Comparison of ENCODE assay signal across 8 cellular contexts in the genomic region with DNA sequence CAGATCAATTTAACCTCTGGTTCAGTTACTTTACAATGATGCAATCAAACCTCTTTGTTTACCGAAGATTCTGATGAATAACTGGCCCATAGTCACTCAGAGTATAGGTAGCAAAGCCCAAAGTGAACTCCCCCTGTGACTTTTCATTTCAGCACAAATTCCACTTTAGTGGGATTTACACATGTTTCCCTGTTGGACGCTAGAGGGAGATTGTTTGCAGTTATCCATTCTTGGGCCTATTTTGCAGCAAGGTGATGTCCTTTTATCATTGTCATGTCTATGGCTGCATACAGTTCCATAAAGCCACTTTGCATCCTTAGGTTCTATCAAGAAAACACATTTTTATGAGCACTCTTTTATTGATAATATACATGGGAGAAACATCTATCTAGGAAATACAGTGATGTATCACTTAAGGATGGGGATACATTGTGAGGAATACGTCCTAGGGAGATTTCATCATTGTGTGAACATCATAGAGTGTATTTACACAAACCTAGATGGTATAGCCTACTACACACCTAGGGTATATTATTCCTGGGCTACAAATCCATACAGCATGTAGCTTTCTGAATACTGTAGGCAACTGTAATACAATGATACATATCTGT. TPM values are rescaled to one million over a fixed set of nuclear protein-coding genes. Genes with fewer than 3 reads are reported as not detected.
DNase-seq lines count a peak whose midpoint lies in the region; ATAC-seq and TF ChIP-seq lines count a peak whose summit lies in the region.
"Had no signal": no experiment of that assay in that cellular context is flagged by ENCODE, and none has a peak within 500 bp of the region (broad histone marks: within the 10 kb centered on the region; RNA-seq: fewer than 3 reads in every experiment).

No MANE protein-coding gene starts in this region.

- H3K4me3 ChIP-seq in MM.1S (ENCODE audit: low read length) (no peak overlapping the region), prostate gland (no peak overlapping the region)

- H3K9me2 ChIP-seq in MM.1S (replicated peaks; ENCODE audit: insufficient read depth, low read length), result no peaks in the 10 kb centered on the region

- no peaks in the 10 kb centered on the region for H3F3A ChIP-seq in MM.1S (ENCODE audit: insufficient read depth, low read length)

- no peak for TF ChIP-seq POLR2A in prostate gland (IDR thresholded peaks at IDR 0.05)

- H3K27ac ChIP-seq in MM.1S (ENCODE audit: low read length) (no peak overlapping the region), prostate gland (no peak overlapping the region)

- no peaks in the 10 kb centered on the region for H4K20me1 ChIP-seq in MM.1S (ENCODE audit: insufficient read depth, low read length)

- no peak overlapping the region for H3K9ac ChIP-seq in MM.1S (ENCODE audit: low read length)

- peak; percentile 59 for TF ChIP-seq CTCF in MM.1S (IDR thresholded peaks at IDR 0.05; ENCODE audit: low read length)
- TF ChIP-seq CTCF in prostate gland (IDR thresholded peaks at IDR 0.05), result peak; percentile 13 to 26 (median 20)

- WGBS in prostate gland, result 61% methylated on average over 3 of the region's 3 CpGs

- H3K4me2 ChIP-seq in MM.1S (ENCODE audit: low read depth, low read length), result no peak overlapping the region

- H3K4me1 ChIP-seq in MM.1S (ENCODE audit: low read length) (no peaks in the 10 kb centered on the region), prostate gland (replicated peaks) (no peaks in the 10 kb centered on the region)

- H3K27me3 ChIP-seq in MM.1S (replicated peaks; ENCODE audit: insufficient read depth, low read length) (no peaks in the 10 kb centered on the region), prostate gland (replicated peaks; ENCODE audit: insufficient read depth) (no peaks in the 10 kb centered on the region)

- ATAC-seq in GM18499 (IDR thresholded peaks at IDR 0.05; ENCODE audit: insufficient read depth, unreplicated experiment) (peak; percentile 55), GM21367 (IDR thresholded peaks at IDR 0.05; ENCODE audit: unreplicated experiment) (no peak), HG03521 (IDR thresholded peaks at IDR 0.05; ENCODE audit: unreplicated experiment) (no peak), GM21423 (IDR thresholded peaks at IDR 0.05; ENCODE audit: unreplicated experiment) (no peak)
- ATAC-seq: naive thymus-derived CD8-positive, alpha-beta T cell had no signal

- peak; percentile 27 for DNase-seq in MM.1S
- DNase-seq in cerebellum (ENCODE audit: low spot score), result peak; percentile 42
- no peak for DNase-seq in prostate gland (ENCODE audit: low spot score)
- DNase-seq: naive thymus-derived CD8-positive, alpha-beta T cell had no signal

- H3K79me2 ChIP-seq in MM.1S (ENCODE audit: low read length), result no peaks in the 10 kb centered on the region

- H3K36me3 ChIP-seq in MM.1S (replicated peaks; ENCODE audit: insufficient read depth, low read length) (no peaks in the 10 kb centered on the region), prostate gland (no peaks in the 10 kb centered on the region)

- intact Hi-C loops in prostate gland (cut with DNase I), result loop anchor here (5.0 kb wide), 1 partner anchor 617 kb away; no protein-coding TSS in a partner anchor

- no peak overlapping the region for H2AFZ ChIP-seq in MM.1S (ENCODE audit: low read length)

- no peaks in the 10 kb centered on the region for H3K9me3 ChIP-seq in MM.1S (replicated peaks; ENCODE audit: insufficient read depth, low read length)
- H3K9me3 ChIP-seq in prostate gland, result no peaks in the 10 kb centered on the region

RNA-seq across cellular contexts. Expression of a gene that starts 14.5 kb away (rescaled TPM):
- total RNA-seq in cerebellum (3.9 TPM), prostate gland (under 1 TPM; 0.17 to 0.73 TPM)
- total RNA-seq: naive thymus-derived CD8-positive, alpha-beta T cell had no signal
